ENCODE assay signal across 22 cellular contexts in the genomic region with DNA sequence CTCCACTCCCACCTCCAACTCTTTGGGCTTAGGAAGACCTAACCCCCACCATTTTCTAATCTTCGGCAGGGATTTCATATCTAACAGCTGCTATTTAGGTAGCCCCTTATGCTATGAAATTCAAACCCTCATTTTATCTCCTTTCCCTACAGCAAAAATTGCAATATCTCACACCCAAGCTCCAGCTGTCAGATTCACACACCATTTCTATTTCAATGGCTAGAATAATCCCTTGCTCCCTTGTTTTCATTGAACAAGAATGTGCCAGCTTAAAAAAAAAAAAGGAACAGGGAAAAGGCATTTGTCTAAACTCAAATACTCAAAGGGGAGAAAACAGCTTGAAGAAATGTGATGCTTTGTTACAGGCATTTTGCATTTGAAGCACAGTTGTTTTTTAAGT.
"Had no signal": no experiment of that assay in that cellular context is flagged by ENCODE, and none has a peak within 500 bp of the region (broad histone marks: within the 10 kb centered on the region; RNA-seq: fewer than 3 reads in every experiment).

No MANE protein-coding gene starts in this region.

- H3K27ac Mint-ChIP-seq: endodermal cell; natural killer cell; stimulated activated naive B cell treated with anti-CD40 and anti-IgM and Interleukin-4, amounts not matched to agents 10 μg/mL and 1 μg/mL and 100 μg/mL, for 72 hours had no signal

- H3K9ac ChIP-seq: parathyroid adenoma had no signal

- H3K36me3 Mint-ChIP-seq: natural killer cell; stimulated activated naive B cell treated with anti-CD40 and anti-IgM and Interleukin-4, amounts not matched to agents 10 μg/mL and 1 μg/mL and 100 μg/mL, for 72 hours; type B pancreatic cell had no signal

- H2AFZ ChIP-seq: hepatocyte, parathyroid adenoma had no signal

- H3K27me3 Mint-ChIP-seq: stimulated activated naive B cell treated with anti-CD40 and anti-IgM and Interleukin-4, amounts not matched to agents 10 μg/mL and 1 μg/mL and 100 μg/mL, for 72 hours; type B pancreatic cell had no signal

- H3K4me3 ChIP-seq: coronary artery, hepatocyte, psoas muscle, right lobe of liver, skin epidermis, stomach had no signal

- H3K36me3 ChIP-seq: right lobe of liver, stomach had no signal

- H3K4me3 Mint-ChIP-seq: endodermal cell; natural killer cell; stimulated activated naive B cell treated with anti-CD40 and anti-IgM and Interleukin-4, amounts not matched to agents 10 μg/mL and 1 μg/mL and 100 μg/mL, for 72 hours; type B pancreatic cell had no signal

- DNase-seq: effector CD4-positive, alpha-beta T cell; endodermal cell; erythroblast; foreskin keratinocyte; head of caudate nucleus; kidney; left cardiac atrium; left ventricle myocardium superior; natural killer cell; psoas muscle; retina; right lobe of liver; stimulated activated CD4-positive, alpha-beta T cell treated with anti-CD3 and anti-CD28 coated beads, Interleukin-2, amount 100 ng/mL, for 24 hours; stimulated activated CD4-positive, alpha-beta T cell treated with anti-CD3 and anti-CD28 coated beads, Interleukin-4, amount 100 ng/mL, for 4 hours; stimulated activated naive B cell treated with anti-CD40 and anti-IgM and Interleukin-4, amounts not matched to agents 10 μg/mL and 1 μg/mL and 100 μg/mL, for 72 hours; stomach; substantia nigra had no signal

- H3K4me1 ChIP-seq: parathyroid adenoma, psoas muscle, right lobe of liver, stomach had no signal

- H3K9me3 ChIP-seq: psoas muscle, right lobe of liver, stomach had no signal

- H3K9me3 Mint-ChIP-seq: endodermal cell; stimulated activated naive B cell treated with anti-CD40 and anti-IgM and Interleukin-4, amounts not matched to agents 10 μg/mL and 1 μg/mL and 100 μg/mL, for 72 hours; type B pancreatic cell had no signal

- ATAC-seq: foreskin keratinocyte; left cardiac atrium; left ventricle myocardium superior; natural killer cell; psoas muscle; right lobe of liver; stimulated activated naive B cell treated with anti-CD40 and anti-IgM and Interleukin-4, amounts not matched to agents 10 μg/mL and 1 μg/mL and 100 μg/mL, for 72 hours had no signal

- H3K27ac ChIP-seq: coronary artery, foreskin keratinocyte, hepatocyte, parathyroid adenoma, psoas muscle, right lobe of liver, skin epidermis, stomach had no signal

- H3K4me1 Mint-ChIP-seq: natural killer cell; stimulated activated naive B cell treated with anti-CD40 and anti-IgM and Interleukin-4, amounts not matched to agents 10 μg/mL and 1 μg/mL and 100 μg/mL, for 72 hours had no signal

- H3K4me2 ChIP-seq: hepatocyte had no signal

- H3K27me3 ChIP-seq: foreskin keratinocyte, hepatocyte, right lobe of liver, stomach had no signal
